18 cellular contexts compared by ENCODE assay signal in genomic region chr3:27176256-27176655, GRCh38.
"Had no signal": no experiment of that assay in that cellular context is flagged by ENCODE, and none has a peak within 500 bp of the region (broad histone marks: within the 10 kb centered on the region; RNA-seq: fewer than 3 reads in every experiment).

No MANE protein-coding gene starts in this region.

- ATAC-seq: gastroesophageal sphincter; left ventricle myocardium superior; natural killer cell; stimulated activated naive CD8-positive, alpha-beta T cell treated with anti-CD3 and anti-CD28 coated beads, Interleukin-15, Interleukin-2, amounts not matched to agents 100 U/mL and 50 U/mL, for 24 hours; WTC11 had no signal

- H3K27me3 Mint-ChIP-seq: activated naive CD8-positive, alpha-beta T cell treated with anti-CD3 and anti-CD28 coated beads for 36 hours; central memory CD8-positive, alpha-beta T cell; progenitor cell of endocrine pancreas had no signal

- H3K27ac Mint-ChIP-seq: activated naive CD8-positive, alpha-beta T cell treated with anti-CD3 and anti-CD28 coated beads for 36 hours; natural killer cell; progenitor cell of endocrine pancreas; T-helper 2 cell treated with Interferon-gamma antibody and Interleukin-4, amounts not matched to agents 5 μg/mL and 100 μg/mL, for 36 hours; WTC11 had no signal

- DNase-seq: activated CD4-positive, alpha-beta T cell treated with anti-CD3 and anti-CD28 coated beads, Interleukin-2, amount 50 U/mL, for 48 hours; activated naive CD4-positive, alpha-beta T cell treated with Interleukin-2 at 50 U/mL for 16 hours; activated naive CD8-positive, alpha-beta T cell treated with anti-CD3 and anti-CD28 coated beads for 36 hours; activated T-cell treated with anti-CD3 and anti-CD28 coated beads, Interleukin-2, amount 50 U/mL, for 48 hours; colonic mucosa; head of caudate nucleus; hypothalamus; left ventricle myocardium superior; midbrain; natural killer cell; stimulated activated CD4-positive, alpha-beta T cell treated with anti-CD3 and anti-CD28 coated beads, Interleukin-4, amount 100 ng/mL, for 24 hours; stimulated activated naive CD8-positive, alpha-beta T cell treated with anti-CD3 and anti-CD28 coated beads, Interleukin-15, Interleukin-2, amounts not matched to agents 100 U/mL and 50 U/mL, for 24 hours; upper lobe of left lung had no signal

- H3K4me1 Mint-ChIP-seq: activated naive CD8-positive, alpha-beta T cell treated with anti-CD3 and anti-CD28 coated beads for 36 hours; central memory CD8-positive, alpha-beta T cell; natural killer cell; WTC11 had no signal

- H3K36me3 Mint-ChIP-seq: activated naive CD8-positive, alpha-beta T cell treated with anti-CD3 and anti-CD28 coated beads for 36 hours; natural killer cell; WTC11 had no signal

- H3K4me3 Mint-ChIP-seq: activated naive CD8-positive, alpha-beta T cell treated with anti-CD3 and anti-CD28 coated beads for 36 hours; central memory CD8-positive, alpha-beta T cell; natural killer cell; T-helper 2 cell treated with Interferon-gamma antibody and Interleukin-4, amounts not matched to agents 5 μg/mL and 100 μg/mL, for 36 hours; WTC11 had no signal

- H3K9me3 Mint-ChIP-seq: activated naive CD8-positive, alpha-beta T cell treated with anti-CD3 and anti-CD28 coated beads for 36 hours; central memory CD8-positive, alpha-beta T cell; natural killer cell; T-helper 2 cell treated with Interferon-gamma antibody and Interleukin-4, amounts not matched to agents 5 μg/mL and 100 μg/mL, for 36 hours had no signal
